ENCODE assay signal across 8 cellular contexts in the genomic region with DNA sequence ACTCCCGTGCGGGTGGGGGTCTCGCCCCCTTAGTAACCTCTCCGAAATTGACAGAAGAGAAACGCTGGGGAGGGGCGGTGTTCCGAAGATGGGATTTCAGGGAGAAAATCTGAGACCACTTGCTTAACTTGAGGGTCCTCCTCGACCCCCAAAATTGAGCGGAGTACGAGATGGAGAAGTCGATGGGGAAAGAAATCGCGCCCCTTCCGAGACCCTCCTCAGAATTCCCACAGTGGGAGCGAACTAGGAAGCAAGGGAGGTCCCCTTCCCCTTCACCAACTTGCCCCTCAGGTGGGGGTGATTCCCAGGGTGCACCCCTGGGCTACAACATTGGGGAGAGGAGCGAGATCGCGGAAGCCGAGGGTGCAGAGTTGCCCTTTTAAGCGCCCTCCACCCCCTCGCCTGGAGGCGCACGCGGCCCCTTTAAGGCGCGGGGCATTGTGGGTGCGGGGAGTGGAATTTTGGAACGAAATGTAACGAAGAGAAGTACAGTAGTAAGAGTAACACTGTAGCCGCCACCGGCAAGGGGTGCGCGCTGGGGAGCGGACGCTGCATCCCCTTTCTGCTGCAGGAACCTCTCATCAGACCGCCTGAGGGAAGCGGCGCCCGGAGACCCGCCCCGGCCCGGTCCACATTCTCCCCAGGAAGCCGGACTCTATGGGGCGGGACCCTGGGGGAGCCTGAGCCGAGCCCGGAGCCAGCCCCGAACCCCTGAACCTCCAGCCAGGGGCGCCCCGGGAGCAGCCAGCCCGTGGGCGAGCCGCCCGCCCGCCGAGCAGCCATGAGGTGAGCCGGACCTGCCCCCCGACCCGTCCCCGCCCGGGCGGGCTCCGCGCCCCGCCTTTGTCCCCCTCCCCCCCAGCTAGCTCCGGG. TPM values are rescaled to one million over a fixed set of nuclear protein-coding genes. Genes with fewer than 3 reads are reported as not detected.
DNase-seq lines count a peak whose midpoint lies in the region; TF ChIP-seq lines count a peak whose summit lies in the region.

Gene VASP (plus strand): TSS at position 489 of the 873 bp plus-strand sequence. CDS start 293 bp downstream, at position 782.

- H3K9me3 ChIP-seq in ES-I3 (ENCODE audit: control insufficient read depth, insufficient read depth, low read length), result no peaks in the 10 kb centered on the region
- H3K9me3 ChIP-seq in SK-N-MC (ENCODE audit: low read depth, low read length), result no peaks in the 10 kb centered on the region
- no peaks in the 10 kb centered on the region for H3K9me3 ChIP-seq in osteoblast (ENCODE audit: low read depth, low read length)

- H3K9ac ChIP-seq in ES-I3 (ENCODE audit: low read depth, low read length) (peak within 1 kb of the TSS; percentile 98), SK-N-MC (ENCODE audit: insufficient read length) (peak within 1 kb of the TSS; percentile 89)

- CTCF ChIA-PET in activated naive CD4-positive, alpha-beta T cell treated with anti-CD3 and anti-CD28 coated beads for 36 hours (lab: Charles Lee), result interaction anchor here (1.6 kb wide), 1 partner anchor 22 kb away, joined by 7 read pairs; no protein-coding TSS in a partner anchor

- peaks cover 47% of the 10 kb centered on the region for H3K79me2 ChIP-seq in osteoblast (ENCODE audit: insufficient read depth, low read length)

- H3K36me3 Mint-ChIP-seq in activated naive CD4-positive, alpha-beta T cell treated with anti-CD3 and anti-CD28 coated beads for 36 hours (ENCODE audit: low read depth), result no peaks in the 10 kb centered on the region

- H3K27ac Mint-ChIP-seq in activated naive CD4-positive, alpha-beta T cell treated with anti-CD3 and anti-CD28 coated beads for 36 hours, result peak within 1 kb of the TSS; percentile 94

- no peaks in the 10 kb centered on the region for H3K27me3 ChIP-seq in osteoblast (ENCODE audit: insufficient read depth, low read length)

- H3K4me3 Mint-ChIP-seq in activated naive CD4-positive, alpha-beta T cell treated with anti-CD3 and anti-CD28 coated beads for 36 hours, result peak within 1 kb of the TSS; percentile 86

- H3K27me3 Mint-ChIP-seq in activated naive CD4-positive, alpha-beta T cell treated with anti-CD3 and anti-CD28 coated beads for 36 hours (ENCODE audit: low read depth), result no peaks in the 10 kb centered on the region

- peaks cover 25% of the 10 kb centered on the region for H4K20me1 ChIP-seq in osteoblast (ENCODE audit: insufficient read depth, low read length)

- H3K4me1 ChIP-seq in ES-I3 (ENCODE audit: insufficient read depth, low read length), result peaks cover 16% of the 10 kb centered on the region
- H3K4me1 ChIP-seq in osteoblast (ENCODE audit: insufficient read depth, low read length), result peaks cover 20% of the 10 kb centered on the region

- no peak for TF ChIP-seq CTCF in osteoblast (IDR thresholded peaks at IDR 0.05; ENCODE audit: extremely low read depth, low read depth, low read length)

- peak within 1 kb of the TSS; percentile 85 for H3K4me3 ChIP-seq in SK-N-MC
- peak within 1 kb of the TSS; percentile 90 for H3K4me3 ChIP-seq in osteoblast (ENCODE audit: insufficient read depth, low read length)

- peak within 1 kb of the TSS; percentile 94 for H2AFZ ChIP-seq in osteoblast (ENCODE audit: low read length)

- peak within 1 kb of the TSS; percentile 100 for H3K4me2 ChIP-seq in osteoblast (ENCODE audit: insufficient read depth, low read length)

- intact Hi-C loops in activated naive CD4-positive, alpha-beta T cell treated with anti-CD3 and anti-CD28 coated beads for 36 hours (cut with micrococcal nuclease), result loop anchor here (1.0 to 10.0 kb wide), 14 partner anchors 8 to 288 kb away; partner anchors contain the start of genes DMWD, ERCC2, FBXO46 and OPA3

- H3K36me3 ChIP-seq in ES-I3 (ENCODE audit: insufficient read depth, low read length) (no peaks in the 10 kb centered on the region), SK-N-MC (ENCODE audit: insufficient read depth, low read length) (no peaks in the 10 kb centered on the region), osteoblast (ENCODE audit: insufficient read depth, low read length) (peaks cover 6% of the 10 kb centered on the region)

- peak within 1 kb of the TSS; percentile 48 for H3K27ac ChIP-seq in SK-N-MC
- H3K27ac ChIP-seq in osteoblast (ENCODE audit: low read depth, low read length), result peak within 1 kb of the TSS; percentile 80
- peak within 1 kb of the TSS; percentile 51 for H3K27ac ChIP-seq in temporal lobe (ENCODE audit: low read depth, low read length)

- peaks cover 44% of the 10 kb centered on the region for H3K4me1 Mint-ChIP-seq in activated naive CD4-positive, alpha-beta T cell treated with anti-CD3 and anti-CD28 coated beads for 36 hours (ENCODE audit: low read depth)

- no peaks in the 10 kb centered on the region for H3K9me3 Mint-ChIP-seq in activated naive CD4-positive, alpha-beta T cell treated with anti-CD3 and anti-CD28 coated beads for 36 hours

- DNase-seq in H4 (ENCODE audit: low spot score) (peak; percentile 83), LoVo (ENCODE audit: low spot score) (peak; percentile 88), SK-N-MC (ENCODE audit: low read depth, low spot score) (no peak), glomerular endothelial cell (ENCODE audit: extremely low read depth, low read depth, low spot score) (no peak), osteoblast (ENCODE audit: insufficient read length, low spot score, missing footprints) (peak; percentile 99)
- peak; percentile 95 for DNase-seq in activated naive CD4-positive, alpha-beta T cell treated with anti-CD3 and anti-CD28 coated beads for 36 hours

RNA-seq across cellular contexts. Expression of gene VASP, which starts in this region (rescaled TPM):
- 29.1 and 43.5 TPM in 2 replicates for total RNA-seq in H4 (2014; rRNA removed; shearing (Covaris generic))
- 10 to 100 TPM; 94.5 to 99.6 TPM for total RNA-seq in activated naive CD4-positive, alpha-beta T cell treated with anti-CD3 and anti-CD28 coated beads for 36 hours
- total RNA-seq in glomerular endothelial cell, result 205 and 224 TPM in 2 replicates
- 50.1 and 71.3 TPM in 2 replicates for total RNA-seq in osteoblast
- total RNA-seq in temporal lobe, result 9.3 TPM

Comparison
In these comparisons a context has a peak if more than half of its experiments do, and no peak if none do; other contexts are left out.
1. DNase-seq: peak in H4 (single experiment), LoVo (single experiment), activated naive CD4-positive, alpha-beta T cell treated with anti-CD3 and anti-CD28 coated beads for 36 hours (single experiment) and osteoblast (single experiment); none in SK-N-MC (single experiment) and glomerular endothelial cell (single experiment).
2. Peak in every context shown above with its lines, with median percentiles within 50 percentile points of each other: H3K27ac ChIP-seq.